12 cellular contexts compared by ENCODE assay signal in genomic region chr17:32348483-32348800, GRCh38. TPM values are rescaled to one million over a fixed set of nuclear protein-coding genes. Genes with fewer than 3 reads are reported as not detected.
DNase-seq lines count a peak whose midpoint lies in the region; FAIRE-seq and TF ChIP-seq lines count a peak whose summit lies in the region.
"Had no signal": no experiment of that assay in that cellular context is flagged by ENCODE, and none has a peak within 500 bp of the region (broad histone marks: within the 10 kb centered on the region; RNA-seq: fewer than 3 reads in every experiment).

No MANE protein-coding gene starts in this region.

- H3K9me3 Mint-ChIP-seq in activated naive CD4-positive, alpha-beta T cell treated with anti-CD3 and anti-CD28 coated beads for 36 hours, result no peaks in the 10 kb centered on the region
- no peaks in the 10 kb centered on the region for H3K9me3 Mint-ChIP-seq in immature natural killer cell
- no peaks in the 10 kb centered on the region for H3K9me3 Mint-ChIP-seq in type B pancreatic cell

- no peak for FAIRE-seq in frontal cortex (lab: Jason Lieb, UNC)

- no peak for DNase-seq in activated naive CD4-positive, alpha-beta T cell treated with anti-CD3 and anti-CD28 coated beads for 36 hours
- DNase-seq in activated naive CD4-positive, alpha-beta T cell (lab: John Stamatoyannopoulos, UW), result no peak
- DNase-seq in immature natural killer cell (no peak), type B pancreatic cell (ENCODE audit: extremely low spot score, unreplicated experiment) (no peak), NCI-H748 treated with DMSO at 0.1 percent for 48 hours (lab: John Stamatoyannopoulos, UW) (no peak), NK-92 (lab: John Stamatoyannopoulos, UW; ENCODE audit: unreplicated experiment) (no peak), frontal cortex (ENCODE audit: low spot score in 2 of 2) (no peak)
- DNase-seq: H7, left lung, NCI-H1092 treated with DMSO at 0.1 percent for 48 hours, uterus had no signal

- TF ChIP-seq CTCF in VCaP (conservative IDR thresholded peaks at IDR 0.05) (no peak), type B pancreatic cell (conservative IDR thresholded peaks at IDR 0.05) (no peak)

- H3K27me3 Mint-ChIP-seq in activated naive CD4-positive, alpha-beta T cell treated with anti-CD3 and anti-CD28 coated beads for 36 hours (ENCODE audit: low read depth), result no peaks in the 10 kb centered on the region
- H3K27me3 Mint-ChIP-seq in immature natural killer cell (ENCODE audit: low read depth in 3 of 3) (peaks cover 9 to 20% (median 11%) of the 10 kb centered on the region in 3 donors), type B pancreatic cell (no peaks in the 10 kb centered on the region)

- no peak overlapping the region for H3K27ac Mint-ChIP-seq in activated naive CD4-positive, alpha-beta T cell treated with anti-CD3 and anti-CD28 coated beads for 36 hours
- peak overlapping the region in 3 of 6 donors; percentile 46 to 60 (median 53) for H3K27ac Mint-ChIP-seq in immature natural killer cell
- H3K27ac Mint-ChIP-seq in type B pancreatic cell, result no peak overlapping the region

- H3K27ac ChIP-seq in VCaP, result peak overlapping the region; percentile 99; the same call in 1 of the 2 replicates
- H3K27ac ChIP-seq: left lung, uterus had no signal

- H3K4me1 Mint-ChIP-seq in activated naive CD4-positive, alpha-beta T cell treated with anti-CD3 and anti-CD28 coated beads for 36 hours (ENCODE audit: low read depth), result peaks cover 27% of the 10 kb centered on the region
- peaks cover 35 to 40% of the 10 kb centered on the region in 2 donors for H3K4me1 Mint-ChIP-seq in immature natural killer cell
- peaks cover 14% of the 10 kb centered on the region for H3K4me1 Mint-ChIP-seq in type B pancreatic cell (ENCODE audit: unreplicated experiment)

- intact Hi-C loops in activated naive CD4-positive, alpha-beta T cell treated with anti-CD3 and anti-CD28 coated beads for 36 hours (cut with micrococcal nuclease), result loop anchor here (10.0 kb wide), 1 partner anchor 204 kb away; the partner anchor contains the start of gene RHOT1

- CTCF ChIA-PET in activated naive CD4-positive, alpha-beta T cell treated with anti-CD3 and anti-CD28 coated beads for 36 hours (lab: Charles Lee), result interaction anchor here (1.2 kb wide), 1 partner anchor 28 kb away, joined by 4 read pairs; no protein-coding TSS in a partner anchor

- peaks cover 31% of the 10 kb centered on the region for H3K36me3 Mint-ChIP-seq in activated naive CD4-positive, alpha-beta T cell treated with anti-CD3 and anti-CD28 coated beads for 36 hours (ENCODE audit: low read depth)
- H3K36me3 Mint-ChIP-seq in immature natural killer cell, result peaks cover 3 to 14% (median 9%) of the 10 kb centered on the region in 3 donors
- H3K36me3 Mint-ChIP-seq in type B pancreatic cell, result peaks cover 24% of the 10 kb centered on the region

- peak overlapping the region; percentile 97 for H3K4me3 Mint-ChIP-seq in activated naive CD4-positive, alpha-beta T cell treated with anti-CD3 and anti-CD28 coated beads for 36 hours
- peak overlapping the region; percentile 40 to 63 (median 58) for H3K4me3 Mint-ChIP-seq in immature natural killer cell
- H3K4me3 Mint-ChIP-seq in type B pancreatic cell, result peak overlapping the region; percentile 74

RNA-seq across cellular contexts. Expression of gene ZNF207, which starts 1.5 kb away (rescaled TPM):
- total RNA-seq in activated naive CD4-positive, alpha-beta T cell treated with anti-CD3 and anti-CD28 coated beads for 36 hours, result 100 to 1,000 TPM; 213 to 230 TPM
- polyA plus RNA-seq in immature natural killer cell, result 100 to 1,000 TPM; 155 to 223 (median 221) TPM
- total RNA-seq in type B pancreatic cell (ENCODE audit: low replicate concordance), result 151 and 206 TPM in 2 replicates
- total RNA-seq in frontal cortex, result 80.7 TPM

RNA-seq across cellular contexts. Expression of gene C17orf75, which starts 6.5 kb away (rescaled TPM):
- 10 to 100 TPM; 25.3 to 26.6 TPM for total RNA-seq in activated naive CD4-positive, alpha-beta T cell treated with anti-CD3 and anti-CD28 coated beads for 36 hours
- polyA plus RNA-seq in immature natural killer cell, result 10 to 100 TPM in 2 of 3 donors, 1 to 10 TPM in 1; 9.8 to 18.5 (median 12.0) TPM
- total RNA-seq in type B pancreatic cell (ENCODE audit: low replicate concordance) (19.4 and 31.0 TPM in 2 replicates), frontal cortex (47.3 TPM)
